ENCODE assay signal across 22 cellular contexts in the genomic region with DNA sequence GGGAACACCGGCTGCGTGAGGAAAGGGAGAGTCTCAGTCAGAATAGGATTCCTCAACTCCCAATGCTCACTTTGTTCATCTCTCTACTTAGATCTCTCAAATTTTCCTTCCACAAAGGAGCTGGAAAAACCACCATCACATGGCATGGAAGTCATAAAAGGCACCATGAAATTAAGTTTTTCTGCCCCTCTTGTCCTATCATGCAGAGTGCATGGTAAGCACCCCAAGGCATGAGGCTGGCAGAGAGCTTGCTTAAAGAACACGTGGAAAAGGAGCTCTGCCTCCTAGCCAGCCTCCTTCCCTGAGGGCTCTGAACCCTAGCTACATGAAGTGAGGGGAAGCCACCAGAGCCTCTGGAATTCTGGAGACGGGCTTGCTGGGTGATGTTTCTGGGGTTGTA. TPM values are rescaled to one million over a fixed set of nuclear protein-coding genes. Genes with fewer than 3 reads are reported as not detected.
"Had no signal": no experiment of that assay in that cellular context is flagged by ENCODE, and none has a peak within 500 bp of the region (broad histone marks: within the 10 kb centered on the region; RNA-seq: fewer than 3 reads in every experiment).

No MANE protein-coding gene starts in this region.

- DNase-seq: dermis blood vessel endothelial cell; dorsolateral prefrontal cortex; effector CD4-positive, alpha-beta T cell; effector memory CD4-positive, alpha-beta T cell; foreskin keratinocyte; gastrocnemius medialis; glutamatergic neuron; head of caudate nucleus; heart right ventricle; left cardiac atrium; left lung; left ventricle myocardium superior; mammary epithelial cell; midbrain; naive thymus-derived CD4-positive, alpha-beta T cell; natural killer cell had no signal

- H3K4me3 Mint-ChIP-seq: endodermal cell, memory B cell, natural killer cell had no signal

- H3K27ac Mint-ChIP-seq: endodermal cell; memory B cell; naive thymus-derived CD4-positive, alpha-beta T cell; natural killer cell had no signal

- ATAC-seq: foreskin keratinocyte; gastrocnemius medialis; heart right ventricle; left lung; left ventricle myocardium superior; naive thymus-derived CD4-positive, alpha-beta T cell; natural killer cell had no signal

- H3K27me3 Mint-ChIP-seq: memory B cell; naive thymus-derived CD4-positive, alpha-beta T cell had no signal

- H3K36me3 Mint-ChIP-seq: natural killer cell had no signal

- H3K9me3 Mint-ChIP-seq: endodermal cell, memory B cell, natural killer cell had no signal

RNA-seq across cellular contexts. Expression of gene MUSTN1, which starts 44.8 kb away (rescaled TPM):
- total RNA-seq: dermis blood vessel endothelial cell, epithelial cell of proximal tubule, fibroblast of lung, fibroblast of villous mesenchyme, kidney epithelial cell, mammary epithelial cell had no signal

RNA-seq across cellular contexts. Expression of gene ITIH4, which starts 49.1 kb away (rescaled TPM):
- total RNA-seq: epithelial cell of proximal tubule had no signal
